In the genomic region with DNA sequence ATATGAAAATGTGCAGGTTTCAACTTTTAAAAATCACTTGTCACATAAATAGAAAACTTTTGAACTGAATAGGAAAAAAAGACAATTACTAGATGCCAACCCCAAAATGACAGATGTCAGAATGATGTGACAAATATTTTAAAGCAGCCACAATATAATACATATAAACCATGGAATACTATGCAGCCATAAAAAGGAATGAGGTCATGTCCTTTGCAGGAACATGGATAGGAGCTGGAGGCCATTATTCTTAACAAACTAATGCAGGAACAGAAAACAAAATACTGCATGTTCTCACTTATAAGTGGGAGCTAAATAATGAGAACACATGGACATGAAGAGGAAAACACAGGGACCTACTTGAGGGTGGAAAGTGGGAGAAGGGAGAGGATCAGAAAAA, we compare ENCODE assay signal across 4 cellular contexts.
DNase-seq lines count a peak whose midpoint lies in the region; ATAC-seq, FAIRE-seq and TF ChIP-seq lines count a peak whose summit lies in the region.
"Not testable (repeated sequence)": the region's sequence is repeated elsewhere in the genome, so short reads cannot be mapped to it uniquely, and the experiment has no call there.

No MANE protein-coding gene starts in this region.

- DNase-seq in K562 (ENCODE audit: extremely low read depth in 1 of 4, low spot score in 3 of 4); endothelial cell (ENCODE audit: low spot score): not testable (repeated sequence)

- not testable (repeated sequence) for H4K20me1 ChIP-seq in K562 (replicated peaks; ENCODE audit: control insufficient read depth, insufficient read depth, low read length)

- H3K36me3 ChIP-seq in HEK293 (ENCODE audit: control insufficient read depth in 2 of 2, insufficient read depth in 1 of 2, low read length in 2 of 2), result peaks cover 0 to 14% of the 10 kb centered on the region in 2 experiments; a peak in 1 of 3 replicates
- H3K36me3 ChIP-seq in K562 (ENCODE audit: control insufficient read depth, insufficient read depth, low read length), result not testable (repeated sequence)

- not testable (repeated sequence) for FAIRE-seq in K562 (lab: Jason Lieb, UNC)

- not testable (repeated sequence) for BruUV-seq in K562 (replicated peaks; lab: Mats Ljungman, UMichigan)

- not testable (repeated sequence) for H2AFZ ChIP-seq in K562 (ENCODE audit: low read depth, low read length)

- not testable (repeated sequence) for H3K27me3 ChIP-seq in K562 (ENCODE audit: control insufficient read depth in 2 of 2, insufficient read depth in 2 of 2, low read length in 2 of 2)

- H3K27ac ChIP-seq in HEK293 (ENCODE audit: extremely low read depth, low read depth, low read length); K562 (ENCODE audit: extremely low read depth, low read depth, low read length): not testable (repeated sequence)

- not testable (repeated sequence) for TF ChIP-seq CTCF in HEK293 (tag by site-specific recombination; IDR thresholded peaks at IDR 0.05); K562 (IDR thresholded peaks at IDR 0.05 in 2 of 3, conservative IDR thresholded peaks at IDR 0.05 in 1 of 3; ENCODE audit: insufficient read depth in 2 of 3, low read depth in 1 of 3, low read length in 3 of 3); endothelial cell (IDR thresholded peaks at IDR 0.05; ENCODE audit: unreplicated experiment)

- H3K4me1 Mint-ChIP-seq in activated T-helper 17 cell treated with anti-CD3 and anti-CD28 coated beads, Interleukin-2, amount 50 U/mL, for 72 hours, result peaks cover 14% of the 10 kb centered on the region
- not testable (repeated sequence) for H3K4me1 Mint-ChIP-seq in endothelial cell (ENCODE audit: unreplicated experiment)

- not testable (repeated sequence) for H3K9ac ChIP-seq in K562 (ENCODE audit: insufficient read depth in 1 of 2, low read depth in 2 of 2, low read length in 2 of 2)

- H3K4me2 ChIP-seq in K562 (ENCODE audit: insufficient read depth, low read length), result not testable (repeated sequence)

- intact Hi-C loops in K562 (cut with micrococcal nuclease), result loop anchor here (5.0 kb wide), 1 partner anchor 88 kb away; no protein-coding TSS in a partner anchor

- H3K9me3 ChIP-seq in HEK293 (ENCODE audit: control insufficient read depth, insufficient read depth, low read depth, low read length); K562 (replicated peaks; ENCODE audit: control insufficient read depth, insufficient read depth, low read depth, low read length): not testable (repeated sequence)

- TF ChIP-seq RAD21 in K562 (CRISPR knock-in tag; conservative IDR thresholded peaks at IDR 0.05 in 1 of 2, IDR thresholded peaks at IDR 0.05 in 1 of 2), result not testable (repeated sequence)

- H3K27me3 Mint-ChIP-seq in activated T-helper 17 cell treated with anti-CD3 and anti-CD28 coated beads, Interleukin-2, amount 50 U/mL, for 72 hours; endothelial cell (ENCODE audit: unreplicated experiment): not testable (repeated sequence)

- H3K79me2 ChIP-seq in K562 (ENCODE audit: control insufficient read depth, insufficient read depth, low read length), result not testable (repeated sequence)

- H3K4me1 ChIP-seq in HEK293 (ENCODE audit: control insufficient read depth, insufficient read depth, low read length); K562 (replicated peaks in 1 of 2; ENCODE audit: control insufficient read depth in 2 of 2, insufficient read depth in 2 of 2, low read length in 2 of 2): not testable (repeated sequence)

- CTCF ChIA-PET in HEK293 (lab: Yijun Ruan, JAX), result interaction anchor here (0.6 to 1.3 kb wide), 3 partner anchors 12 to 839 kb away, joined by 3 read pairs; no protein-coding TSS in a partner anchor
- CTCF ChIA-PET in K562 (lab: Yijun Ruan, JAX; ENCODE audit: low intra/inter-chr PET ratio), result not testable (repeated sequence)

- not testable (repeated sequence) for H3K9me1 ChIP-seq in K562 (ENCODE audit: control insufficient read depth, insufficient read depth, low read length)

- peak overlapping the region; percentile 3 for H3K27ac Mint-ChIP-seq in activated T-helper 17 cell treated with anti-CD3 and anti-CD28 coated beads, Interleukin-2, amount 50 U/mL, for 72 hours
- not testable (repeated sequence) for H3K27ac Mint-ChIP-seq in endothelial cell (ENCODE audit: unreplicated experiment)

- in situ Hi-C loops in K562 (cut with MboI), result not testable (repeated sequence)

- not testable (repeated sequence) for H3K4me3 Mint-ChIP-seq in activated T-helper 17 cell treated with anti-CD3 and anti-CD28 coated beads, Interleukin-2, amount 50 U/mL, for 72 hours
- peak overlapping the region; percentile 35 for H3K4me3 Mint-ChIP-seq in endothelial cell (ENCODE audit: unreplicated experiment)

- POLR2A ChIA-PET in HEK293 (lab: Yijun Ruan, JAX); K562 (lab: Yijun Ruan, JAX): not testable (repeated sequence)

- TF ChIP-seq POLR2A in K562 (conservative IDR thresholded peaks at IDR 0.05), result not testable (repeated sequence)

- not testable (repeated sequence) for H3K4me3 ChIP-seq in HEK293 (ENCODE audit: low read depth, low read length); K562

- peaks cover 23% of the 10 kb centered on the region for H3K9me3 Mint-ChIP-seq in activated T-helper 17 cell treated with anti-CD3 and anti-CD28 coated beads, Interleukin-2, amount 50 U/mL, for 72 hours
- H3K9me3 Mint-ChIP-seq in endothelial cell (ENCODE audit: unreplicated experiment), result not testable (repeated sequence)

- H3K36me3 Mint-ChIP-seq in activated T-helper 17 cell treated with anti-CD3 and anti-CD28 coated beads, Interleukin-2, amount 50 U/mL, for 72 hours (ENCODE audit: low read depth), result peaks cover 18% of the 10 kb centered on the region
- peaks cover 52% of the 10 kb centered on the region for H3K36me3 Mint-ChIP-seq in endothelial cell (ENCODE audit: low read depth, unreplicated experiment)

- ATAC-seq in activated T-helper 17 cell treated with anti-CD3 and anti-CD28 coated beads, Interleukin-2, amount 50 U/mL, for 72 hours (replicated peaks); K562: not testable (repeated sequence)

- not testable (repeated sequence) for TF ChIP-seq EP300 in K562 (IDR thresholded peaks at IDR 0.05; ENCODE audit: low read length)

TF ChIP-seq in HEK293, 187 proteins besides CTCF, POLR2A, EP300 and RAD21:
- TF ChIP-seq ZNF146 (tag by site-specific recombination; IDR thresholded peaks at IDR 0.05), result peak; percentile 54; the same call in 1 of the 2 replicates

TF ChIP-seq in K562, 482 proteins besides CTCF, POLR2A, EP300 and RAD21:
- TF ChIP-seq ZNF146 (CRISPR knock-in tag; IDR thresholded peaks at IDR 0.05; ENCODE audit: unreplicated experiment), result peak; percentile 70
